Comparison of ENCODE assay signal across 8 cellular contexts in the genomic region with DNA sequence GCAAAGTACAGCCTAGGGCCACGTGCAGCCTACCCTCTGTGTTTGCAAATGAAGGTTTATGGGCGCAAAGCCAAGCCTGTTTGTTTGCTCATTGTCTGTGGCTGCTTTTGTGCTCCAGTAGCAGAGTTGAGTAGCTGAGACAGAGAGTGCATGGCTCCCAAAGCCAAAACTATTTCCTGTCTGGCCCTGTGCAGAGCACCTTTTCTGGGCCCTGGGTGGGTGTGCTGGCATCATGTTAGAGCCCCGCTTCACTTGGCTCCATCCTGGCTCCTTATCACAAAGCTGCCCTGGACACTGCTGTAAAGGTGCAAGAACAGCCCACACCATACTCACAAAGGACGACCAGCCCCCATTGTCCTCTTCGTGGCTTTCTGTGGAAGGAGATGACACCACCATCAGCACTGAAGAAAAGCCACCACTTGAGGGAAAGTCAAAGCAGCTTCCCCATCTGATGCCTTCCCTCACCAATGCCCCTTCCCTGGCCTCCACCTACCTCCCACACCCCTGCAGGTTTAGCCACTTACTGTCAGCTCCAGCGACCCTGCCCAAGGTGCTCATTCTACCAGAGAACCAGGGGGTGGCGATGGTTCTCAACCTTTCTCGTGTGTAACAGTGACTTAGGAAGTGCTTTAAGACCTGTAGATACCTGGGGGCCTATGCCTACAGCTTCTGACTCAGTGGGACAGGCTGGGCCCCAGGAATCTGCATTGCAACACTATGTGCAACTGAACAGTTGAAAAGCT. TPM values are rescaled to one million over a fixed set of nuclear protein-coding genes. Genes with fewer than 3 reads are reported as not detected.
A peak's percentile ranks its signal among the peaks of the same experiment; 100 is the strongest.
DNase-seq lines count a peak whose midpoint lies in the region; ATAC-seq and TF ChIP-seq lines count a peak whose summit lies in the region.
"Had no signal": no experiment of that assay in that cellular context is flagged by ENCODE, and none has a peak within 500 bp of the region (broad histone marks: within the 10 kb centered on the region; RNA-seq: fewer than 3 reads in every experiment).

No MANE protein-coding gene starts in this region.

- H3K27ac ChIP-seq in body of pancreas, result no peak overlapping the region

- WGBS in body of pancreas, 2 donors, result 35 to 43% methylated on average over 7 to 8 of the region's 8 CpGs

- peak; percentile 12 for DNase-seq in NCI-H226
- peak; percentile 46 for DNase-seq in activated T-cell treated with anti-CD3 and anti-CD28 coated beads, Interleukin-2, amount 50 U/mL, for 4 hours
- DNase-seq in kidney tubule cell (ENCODE audit: low spot score), result peak; percentile 46
- DNase-seq in body of pancreas, result no peak
- DNase-seq in GM20000 (ENCODE audit: low spot score), result no peak

- H3K36me3 Mint-ChIP-seq in activated T-cell treated with anti-CD3 and anti-CD28 coated beads, Interleukin-2, amount 50 U/mL, for 4 hours (ENCODE audit: insufficient read depth), result peaks cover 65% of the 10 kb centered on the region

- H3K27me3 ChIP-seq in body of pancreas, result no peaks in the 10 kb centered on the region

- H3K4me1 ChIP-seq in body of pancreas, result no peaks in the 10 kb centered on the region

- peak; percentile 23; the same call in 1 of the 2 replicates for TF ChIP-seq CTCF in GM12875 (IDR thresholded peaks at IDR 0.05; ENCODE audit: borderline replicate concordance, insufficient read depth, low read depth, low read length)
- peak in 1 of 7 experiments; percentile 10 for TF ChIP-seq CTCF in body of pancreas (IDR thresholded peaks at IDR 0.05)
- TF ChIP-seq CTCF in GM20000 (IDR thresholded peaks at IDR 0.05; ENCODE audit: extremely low read depth, missing control alignments), result no peak

- no peak overlapping the region for H3K4me3 ChIP-seq in GM12875 (ENCODE audit: low read depth, low read length)
- no peak overlapping the region for H3K4me3 ChIP-seq in body of pancreas

- H3K9me3 Mint-ChIP-seq in activated T-cell treated with anti-CD3 and anti-CD28 coated beads, Interleukin-2, amount 50 U/mL, for 4 hours, result no peaks in the 10 kb centered on the region

- ATAC-seq in activated T-cell treated with anti-CD3 and anti-CD28 coated beads, Interleukin-2, amount 50 U/mL, for 4 hours, result peak; percentile 10 to 19
- no peak for ATAC-seq in GM18520 (IDR thresholded peaks at IDR 0.05; ENCODE audit: unreplicated experiment)
- ATAC-seq in body of pancreas, result no peak

- intact Hi-C loops in body of pancreas (cut with DNase I), result no loop called here

- H3K4me3 Mint-ChIP-seq in activated T-cell treated with anti-CD3 and anti-CD28 coated beads, Interleukin-2, amount 50 U/mL, for 4 hours, result peak overlapping the region; percentile 63

- peaks cover 90% of the 10 kb centered on the region for H3K4me1 Mint-ChIP-seq in activated T-cell treated with anti-CD3 and anti-CD28 coated beads, Interleukin-2, amount 50 U/mL, for 4 hours (ENCODE audit: low read depth)

- TF ChIP-seq POLR2A in body of pancreas (IDR thresholded peaks at IDR 0.05), result no peak

- no peaks in the 10 kb centered on the region for H3K9me3 ChIP-seq in body of pancreas

- no peaks in the 10 kb centered on the region for H3K36me3 ChIP-seq in body of pancreas (replicated peaks in 1 of 2; ENCODE audit: insufficient read depth in 1 of 2, low read depth in 2 of 2)

- H3K27me3 Mint-ChIP-seq in activated T-cell treated with anti-CD3 and anti-CD28 coated beads, Interleukin-2, amount 50 U/mL, for 4 hours (ENCODE audit: low read depth), result no peaks in the 10 kb centered on the region

RNA-seq across cellular contexts. Expression of a gene that starts 23.4 kb away (rescaled TPM):
- total RNA-seq in activated T-cell treated with anti-CD3 and anti-CD28 coated beads, Interleukin-2, amount 50 U/mL, for 4 hours, result 100 to 1,000 TPM in 2 of 3 donors, 10 to 100 TPM in 1; 93.0 to 136 (median 132) TPM
- 1 to 10 TPM; 1.6 to 2.6 TPM for total RNA-seq in body of pancreas
- total RNA-seq: NCI-H460 had no signal

RNA-seq across cellular contexts. Expression of a gene that starts 41.4 kb away (rescaled TPM):
- total RNA-seq in activated T-cell treated with anti-CD3 and anti-CD28 coated beads, Interleukin-2, amount 50 U/mL, for 4 hours, result not detected
- not detected for total RNA-seq in body of pancreas
- total RNA-seq: NCI-H460 had no signal

Comparison
In these comparisons a context has a peak if more than half of its experiments do, and no peak if none do; other contexts are left out.
1. DNase-seq: peak in NCI-H226 (single experiment), activated T-cell treated with anti-CD3 and anti-CD28 coated beads, Interleukin-2, amount 50 U/mL, for 4 hours (single experiment) and kidney tubule cell (single experiment); none in body of pancreas (0 of 4) and GM20000 (single experiment).
2. ATAC-seq: peak in activated T-cell treated with anti-CD3 and anti-CD28 coated beads, Interleukin-2, amount 50 U/mL, for 4 hours (2 of 2); none in GM18520 (single experiment) and body of pancreas (single experiment).
3. RNA of a gene that starts 23.4 kb away (total RNA-seq): 93.0 to 136 TPM in activated T-cell treated with anti-CD3 and anti-CD28 coated beads, Interleukin-2, amount 50 U/mL, for 4 hours; 1.6 to 2.6 TPM in body of pancreas; every median in the first group is over 10 times any median in the second.